ENCODE assay signal across 12 cellular contexts in the genomic region with DNA sequence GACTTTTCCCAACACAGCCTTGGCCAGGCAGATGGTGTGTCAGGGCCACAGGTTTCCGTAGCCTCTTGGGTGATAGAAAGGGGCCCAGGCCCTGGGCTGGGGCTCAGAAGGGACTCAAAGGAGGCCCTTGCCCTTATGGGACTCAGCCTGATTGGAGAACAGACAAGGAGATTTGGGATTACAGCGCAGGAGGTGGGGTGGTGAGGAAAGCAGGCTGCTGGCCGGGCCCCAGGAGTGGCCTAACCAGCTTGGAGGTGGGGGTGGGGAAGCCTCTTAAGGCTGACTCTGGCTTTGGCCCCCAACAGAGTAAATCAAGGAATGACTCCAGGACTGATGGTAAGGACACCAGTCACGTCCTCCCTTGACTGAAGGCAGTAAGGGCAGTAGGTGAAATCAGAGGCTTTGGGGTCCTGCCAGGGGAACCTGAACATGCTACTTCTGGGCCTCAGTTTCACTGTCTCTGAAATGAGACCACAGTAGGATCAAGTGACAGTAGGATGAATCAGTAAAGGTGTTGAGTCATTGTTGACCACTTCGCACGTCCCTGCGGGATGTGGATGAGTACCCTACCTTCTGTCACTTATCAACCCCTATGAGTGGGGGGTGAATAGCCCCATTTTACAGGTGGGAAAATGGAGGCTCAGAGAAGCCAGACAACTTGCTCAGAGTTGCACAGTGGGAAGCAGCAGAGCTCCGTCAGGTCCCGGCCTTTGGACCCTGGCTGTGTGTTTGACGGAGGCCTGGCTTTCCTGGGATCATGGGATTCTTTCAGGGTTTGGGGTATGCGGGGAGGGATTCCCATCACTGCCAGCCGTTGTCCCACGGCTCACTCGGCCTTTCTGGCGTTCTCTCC. TPM values are rescaled to one million over a fixed set of nuclear protein-coding genes. Genes with fewer than 3 reads are reported as not detected.
DNase-seq lines count a peak whose midpoint lies in the region; ATAC-seq and TF ChIP-seq lines count a peak whose summit lies in the region.
"Had no signal": no experiment of that assay in that cellular context is flagged by ENCODE, and none has a peak within 500 bp of the region (broad histone marks: within the 10 kb centered on the region; RNA-seq: fewer than 3 reads in every experiment).

No MANE protein-coding gene starts in this region.

- ATAC-seq in Panc1 (no peak), GM21786 (IDR thresholded peaks at IDR 0.05; ENCODE audit: unreplicated experiment) (no peak), GM21390 (IDR thresholded peaks at IDR 0.05; ENCODE audit: unreplicated experiment) (no peak)

- 89% methylated on average over 14 of the region's 15 CpGs for WGBS in esophagus muscularis mucosa

- intact Hi-C loops in Panc1 (cut with micrococcal nuclease; ENCODE audit: unreplicated experiment) (no loop called here), esophagus muscularis mucosa (cut with DNase I) (no loop called here)
- intact Hi-C loops in activated T-helper 1 cell treated with anti-CD3 and anti-CD28 coated beads, Interleukin-12 subunit alpha, Interleukin-12 subunit beta, Interleukin-2, Interleukin-4 antibody, amounts not matched to agents 30 ng/mL and 10 ng/mL and 1 ng/mL, durations not matched to agents 14 hours and 24 hours and 36 hours (cut with micrococcal nuclease), result no loop called here

- TF ChIP-seq CTCF in Panc1 (IDR thresholded peaks at IDR 0.05) (no peak), esophagus muscularis mucosa (IDR thresholded peaks at IDR 0.05) (no peak), progenitor cell of endocrine pancreas (IDR thresholded peaks at IDR 0.05; ENCODE audit: unreplicated experiment) (no peak)

- H3K9me3 ChIP-seq in Panc1 (ENCODE audit: control insufficient read depth, insufficient read depth, low read depth, low read length) (no peaks in the 10 kb centered on the region), esophagus muscularis mucosa (no peaks in the 10 kb centered on the region)

- H3K4me1 Mint-ChIP-seq in progenitor cell of endocrine pancreas (ENCODE audit: low read depth), result peaks cover 13% of the 10 kb centered on the region
- peaks cover 1% of the 10 kb centered on the region for H3K4me1 Mint-ChIP-seq in activated T-helper 1 cell treated with anti-CD3 and anti-CD28 coated beads, Interleukin-12 subunit alpha, Interleukin-12 subunit beta, Interleukin-2, Interleukin-4 antibody, amounts not matched to agents 30 ng/mL and 10 ng/mL and 1 ng/mL, durations not matched to agents 14 hours and 24 hours and 36 hours (ENCODE audit: low read depth)

- CTCF ChIA-PET in Panc1 (lab: Charles Lee), result interaction anchor here (0.8 kb wide), 1 partner anchor 84 kb away, joined by 4 read pairs; no protein-coding TSS in a partner anchor

- H3K27ac Mint-ChIP-seq in progenitor cell of endocrine pancreas, result peak overlapping the region; percentile 37
- H3K27ac Mint-ChIP-seq in activated T-helper 1 cell treated with anti-CD3 and anti-CD28 coated beads, Interleukin-12 subunit alpha, Interleukin-12 subunit beta, Interleukin-2, Interleukin-4 antibody, amounts not matched to agents 30 ng/mL and 10 ng/mL and 1 ng/mL, durations not matched to agents 14 hours and 24 hours and 36 hours, result no peak overlapping the region

- no peaks in the 10 kb centered on the region for H3K36me3 ChIP-seq in Panc1 (ENCODE audit: control insufficient read depth, insufficient read depth, low read length)
- H3K36me3 ChIP-seq in esophagus muscularis mucosa, result peaks cover 0 to 15% (median 5%) of the 10 kb centered on the region in 4 donors

- no TSS peak for BruUV-seq in Panc1 (replicated peaks; lab: Mats Ljungman, UMichigan)

- POLR2A ChIA-PET in Panc1 (lab: Charles Lee), result no interaction called here

- H3K27ac ChIP-seq in Panc1 (ENCODE audit: low read length) (peak overlapping the region; percentile 73), esophagus muscularis mucosa (replicated peaks in 1 of 4) (peak overlapping the region; percentile 21 to 76 (median 50))
- H3K27ac ChIP-seq: VCaP had no signal

- H3K27me3 ChIP-seq in Panc1 (ENCODE audit: control insufficient read depth, insufficient read depth, low read length) (no peaks in the 10 kb centered on the region), esophagus muscularis mucosa (no peaks in the 10 kb centered on the region)

- peaks cover 68% of the 10 kb centered on the region for H3K4me1 ChIP-seq in Panc1 (ENCODE audit: control insufficient read depth, insufficient read depth, low read length)
- peaks cover 43 to 86% (median 81%) of the 10 kb centered on the region in 4 donors for H3K4me1 ChIP-seq in esophagus muscularis mucosa

- in situ Hi-C loops in Panc1 (cut with HindIII; ENCODE audit: low pct_unique_long_range_greater_than_20kb, low sequenced_read_pairs), result no loop called here

- H3K4me3 ChIP-seq in Panc1 (ENCODE audit: low read depth in 2 of 2, low read length in 2 of 2) (peak overlapping the region in 1 of 2 experiments; percentile 28; a peak in 2 of 4 replicates), esophagus muscularis mucosa (no peak overlapping the region)

- H3K27me3 Mint-ChIP-seq in progenitor cell of endocrine pancreas, result peaks cover 28% of the 10 kb centered on the region
- peaks cover 8% of the 10 kb centered on the region for H3K27me3 Mint-ChIP-seq in activated T-helper 1 cell treated with anti-CD3 and anti-CD28 coated beads, Interleukin-12 subunit alpha, Interleukin-12 subunit beta, Interleukin-2, Interleukin-4 antibody, amounts not matched to agents 30 ng/mL and 10 ng/mL and 1 ng/mL, durations not matched to agents 14 hours and 24 hours and 36 hours (ENCODE audit: insufficient read depth)

- no peaks in the 10 kb centered on the region for H3K36me3 Mint-ChIP-seq in progenitor cell of endocrine pancreas (ENCODE audit: insufficient read depth)
- H3K36me3 Mint-ChIP-seq in activated T-helper 1 cell treated with anti-CD3 and anti-CD28 coated beads, Interleukin-12 subunit alpha, Interleukin-12 subunit beta, Interleukin-2, Interleukin-4 antibody, amounts not matched to agents 30 ng/mL and 10 ng/mL and 1 ng/mL, durations not matched to agents 14 hours and 24 hours and 36 hours (ENCODE audit: low read depth), result no peaks in the 10 kb centered on the region

- no peak overlapping the region for H3K4me3 Mint-ChIP-seq in progenitor cell of endocrine pancreas (ENCODE audit: low read depth)
- H3K4me3 Mint-ChIP-seq in activated T-helper 1 cell treated with anti-CD3 and anti-CD28 coated beads, Interleukin-12 subunit alpha, Interleukin-12 subunit beta, Interleukin-2, Interleukin-4 antibody, amounts not matched to agents 30 ng/mL and 10 ng/mL and 1 ng/mL, durations not matched to agents 14 hours and 24 hours and 36 hours, result no peak overlapping the region

- TF ChIP-seq POLR2A in esophagus muscularis mucosa (IDR thresholded peaks at IDR 0.05; ENCODE audit: low read depth), result no peak

- no peaks in the 10 kb centered on the region for H3K9me3 Mint-ChIP-seq in progenitor cell of endocrine pancreas (ENCODE audit: low read depth)
- no peaks in the 10 kb centered on the region for H3K9me3 Mint-ChIP-seq in activated T-helper 1 cell treated with anti-CD3 and anti-CD28 coated beads, Interleukin-12 subunit alpha, Interleukin-12 subunit beta, Interleukin-2, Interleukin-4 antibody, amounts not matched to agents 30 ng/mL and 10 ng/mL and 1 ng/mL, durations not matched to agents 14 hours and 24 hours and 36 hours

- DNase-seq in ELR (ENCODE audit: low read depth), result peak; percentile 57
- DNase-seq in Panc1 (ENCODE audit: low read depth, low spot score), result no peak
- no peak for DNase-seq in esophagus muscularis mucosa (ENCODE audit: extremely low spot score)
- no peak for DNase-seq in progenitor cell of endocrine pancreas (ENCODE audit: low spot score, unreplicated experiment)
- no peak for DNase-seq in activated T-helper 1 cell treated with anti-CD3 and anti-CD28 coated beads, Interleukin-12 subunit alpha, Interleukin-12 subunit beta, Interleukin-2, Interleukin-4 antibody, amounts not matched to agents 30 ng/mL and 10 ng/mL and 1 ng/mL, durations not matched to agents 14 hours and 24 hours and 36 hours (ENCODE audit: low spot score)
- no peak for DNase-seq in NK-92 (lab: John Stamatoyannopoulos, UW; ENCODE audit: unreplicated experiment)
- DNase-seq: aorta; erythroblast; stimulated activated CD4-positive, alpha-beta T cell treated with anti-CD3 and anti-CD28 coated beads, Interleukin-15, amount 100 ng/mL, for 24 hours had no signal

- no peak for TF ChIP-seq EP300 in esophagus muscularis mucosa (IDR thresholded peaks at IDR 0.05)

RNA-seq across cellular contexts. Expression of a gene that starts 4.5 kb away (rescaled TPM):
- 8.8 TPM for total RNA-seq in Panc1 (2021; ENCODE audit: unreplicated experiment)
- polyA plus RNA-seq in Panc1 (2012; ENCODE audit: insufficient read length), result 9.4 TPM
- total RNA-seq in esophagus muscularis mucosa, result 1 to 10 TPM in 3 of 4 donors, under 1 TPM in 1; 0.83 to 5.3 (median 3.0) TPM
- 1.3 and 1.7 TPM in 2 replicates for total RNA-seq in progenitor cell of endocrine pancreas
- 3.5 and 3.9 TPM in 2 replicates for total RNA-seq in activated T-helper 1 cell treated with anti-CD3 and anti-CD28 coated beads, Interleukin-12 subunit alpha, Interleukin-12 subunit beta, Interleukin-2, Interleukin-4 antibody, amounts not matched to agents 30 ng/mL and 10 ng/mL and 1 ng/mL, durations not matched to agents 14 hours and 24 hours and 36 hours

RNA-seq across cellular contexts. Expression of a gene that starts 51.0 kb away (rescaled TPM):
- total RNA-seq in Panc1 (2021; ENCODE audit: unreplicated experiment) (70.0 TPM), esophagus muscularis mucosa (100 to 1,000 TPM in 1 of 4 donors, 10 to 100 TPM in 3; 65.2 to 142 (median 78.1) TPM), progenitor cell of endocrine pancreas (56.6 and 62.3 TPM in 2 replicates)
- polyA plus RNA-seq in Panc1 (2012; ENCODE audit: insufficient read length), result 71.9 TPM
- 58.7 and 60.3 TPM in 2 replicates for total RNA-seq in activated T-helper 1 cell treated with anti-CD3 and anti-CD28 coated beads, Interleukin-12 subunit alpha, Interleukin-12 subunit beta, Interleukin-2, Interleukin-4 antibody, amounts not matched to agents 30 ng/mL and 10 ng/mL and 1 ng/mL, durations not matched to agents 14 hours and 24 hours and 36 hours
